Comparison of ENCODE assay signal across 10 cellular contexts in the genomic region with DNA sequence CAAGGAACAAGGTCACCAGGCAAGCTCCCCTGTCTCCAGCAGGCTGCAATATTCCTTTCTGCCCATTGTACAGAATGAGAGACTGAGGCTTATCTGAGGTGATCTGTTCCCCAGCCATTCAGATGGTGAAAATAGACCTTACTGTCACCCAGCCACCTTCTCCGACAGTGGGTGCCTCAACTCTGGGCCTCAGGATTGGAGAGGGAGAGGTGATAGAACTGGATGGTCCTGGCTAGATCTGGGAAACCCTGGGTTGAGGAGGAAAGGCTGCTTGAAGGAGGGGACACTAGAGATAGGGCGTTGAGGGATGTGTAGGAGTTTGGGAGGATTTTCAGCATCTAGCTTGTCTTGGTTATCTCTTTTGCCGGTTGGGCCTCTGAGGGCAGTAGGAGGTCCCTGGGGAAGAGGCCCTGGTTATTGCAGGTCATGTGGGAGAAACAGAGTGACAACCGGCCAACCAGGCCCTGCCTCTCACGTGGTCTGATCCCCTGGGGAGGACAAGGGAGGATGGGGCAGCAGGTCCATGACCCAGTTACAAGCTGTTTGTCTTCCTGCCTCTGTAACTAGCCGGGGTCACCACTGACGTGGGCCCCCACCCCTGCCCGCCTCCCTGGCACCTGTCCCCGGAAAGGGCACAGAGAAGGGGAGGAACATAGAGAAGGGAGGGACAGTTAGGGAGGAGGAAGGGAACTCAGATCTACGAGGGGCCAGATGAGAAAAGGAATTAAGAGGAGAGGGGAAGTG. TPM values are rescaled to one million over a fixed set of nuclear protein-coding genes. Genes with fewer than 3 reads are reported as not detected.
DNase-seq lines count a peak whose midpoint lies in the region; FAIRE-seq and TF ChIP-seq lines count a peak whose summit lies in the region.
"Had no signal": no experiment of that assay in that cellular context is flagged by ENCODE, and none has a peak within 500 bp of the region (broad histone marks: within the 10 kb centered on the region; RNA-seq: fewer than 3 reads in every experiment).

No MANE protein-coding gene starts in this region.

- TF ChIP-seq CTCF in right atrium auricular region (IDR thresholded peaks at IDR 0.05) = no peak
- TF ChIP-seq CTCF in sigmoid colon (IDR thresholded peaks at IDR 0.05) = no peak
- no peak for TF ChIP-seq CTCF in GM20000 (IDR thresholded peaks at IDR 0.05; ENCODE audit: extremely low read depth, missing control alignments)

- H3K27ac ChIP-seq in BLaER1 treated with 17β-estradiol and CSF1 and Interleukin-3, amounts not matched to agents 10 nM and 100 nM = peak overlapping the region in 5 of 11 experiments; percentile 17 to 50 (median 22); a peak in 8 of 22 replicates
- H3K27ac ChIP-seq in right atrium auricular region = peak overlapping the region; percentile 98 to 99
- H3K27ac ChIP-seq in sigmoid colon = peak overlapping the region; percentile 98 to 100 (median 100)

- H3K4me1 ChIP-seq in BLaER1 treated with 17β-estradiol and CSF1 and Interleukin-3, amounts not matched to agents 10 nM and 100 nM = peaks cover 54 to 79% (median 67%) of the 10 kb centered on the region in 10 experiments
- H3K4me1 ChIP-seq in adipocyte (ENCODE audit: control insufficient read depth, insufficient read depth, low read length) (peaks cover 47% of the 10 kb centered on the region), right atrium auricular region (peaks cover 0 to 74% of the 10 kb centered on the region in 2 donors), sigmoid colon (peaks cover 0 to 85% (median 82%) of the 10 kb centered on the region in 4 donors)

- H3K4me2 ChIP-seq in BLaER1 treated with 17β-estradiol and CSF1 and Interleukin-3, amounts not matched to agents 10 nM and 100 nM = peak overlapping the region in 10 of 11 experiments; percentile 2 to 42 (median 20); a peak in 14 of 22 replicates

- DNase-seq in adipocyte (ENCODE audit: low read depth) = no peak
- peak; percentile 80 for DNase-seq in right atrium auricular region (ENCODE audit: low spot score)
- DNase-seq in sigmoid colon = peak; percentile 87
- no peak for DNase-seq in GM20000 (ENCODE audit: low spot score)
- no peak for DNase-seq in H54 (ENCODE audit: insufficient read length, low spot score)
- no peak for DNase-seq in NCI-H128 (lab: John Stamatoyannopoulos, UW; ENCODE audit: unreplicated experiment)
- no peak for DNase-seq in urothelium cell line (ENCODE audit: low spot score)
- DNase-seq: activated CD4-positive, alpha-beta T cell treated with anti-CD3 and anti-CD28 coated beads for 1 hour had no signal

- H4K20me1 ChIP-seq in BLaER1 treated with 17β-estradiol and CSF1 and Interleukin-3, amounts not matched to agents 10 nM and 100 nM = peaks cover 88 to 99% (median 98%) of the 10 kb centered on the region in 11 experiments

- TF ChIP-seq EP300 in sigmoid colon (IDR thresholded peaks at IDR 0.05) = peak in 1 of 4 donors; percentile 57

- H3K27me3 ChIP-seq in BLaER1 treated with 17β-estradiol and CSF1 and Interleukin-3, amounts not matched to agents 10 nM and 100 nM = no peaks in the 10 kb centered on the region
- no peaks in the 10 kb centered on the region for H3K27me3 ChIP-seq in adipocyte (replicated peaks; ENCODE audit: control insufficient read depth, insufficient read depth, low read length)
- no peaks in the 10 kb centered on the region for H3K27me3 ChIP-seq in right atrium auricular region
- H3K27me3 ChIP-seq in sigmoid colon = no peaks in the 10 kb centered on the region

- H3K36me3 ChIP-seq in BLaER1 treated with 17β-estradiol and CSF1 and Interleukin-3, amounts not matched to agents 10 nM and 100 nM = peaks cover 19 to 62% (median 36%) of the 10 kb centered on the region in 11 experiments; a peak in 21 of 22 replicates
- H3K36me3 ChIP-seq in adipocyte (ENCODE audit: control insufficient read depth, insufficient read depth, low read length, severe bottlenecking) = no peaks in the 10 kb centered on the region
- no peaks in the 10 kb centered on the region for H3K36me3 ChIP-seq in right atrium auricular region
- no peaks in the 10 kb centered on the region for H3K36me3 ChIP-seq in sigmoid colon

- intact Hi-C loops in sigmoid colon (cut with DNase I) = loop anchor here (5.0 kb wide), 1 partner anchor 37 kb away; no protein-coding TSS in a partner anchor

- H3K9ac ChIP-seq in BLaER1 treated with 17β-estradiol and CSF1 and Interleukin-3, amounts not matched to agents 10 nM and 100 nM = peak overlapping the region in 4 of 11 experiments; percentile 18 to 41 (median 28); a peak in 2 of 22 replicates
- peak overlapping the region; percentile 71 for H3K9ac ChIP-seq in adipocyte (ENCODE audit: low read length)

- no peak overlapping the region for H3K4me3 ChIP-seq in BLaER1 treated with 17β-estradiol and CSF1 and Interleukin-3, amounts not matched to agents 10 nM and 100 nM
- H3K4me3 ChIP-seq in adipocyte (ENCODE audit: low read length) = no peak overlapping the region
- H3K4me3 ChIP-seq in right atrium auricular region = peak overlapping the region in 1 of 2 donors; percentile 30
- peak overlapping the region in 3 of 4 donors; percentile 23 to 31 (median 30) for H3K4me3 ChIP-seq in sigmoid colon

- FAIRE-seq in H54 (lab: Jason Lieb, UNC) = no peak
- FAIRE-seq in urothelium cell line (lab: Jason Lieb, UNC) = no peak
- FAIRE-seq: GM12892 had no signal

- TF ChIP-seq POLR2A in sigmoid colon (IDR thresholded peaks at IDR 0.05) (no peak), H54 (IDR thresholded peaks at IDR 0.05; ENCODE audit: low read depth, low read length) (no peak)

- H3K9me3 ChIP-seq in BLaER1 treated with 17β-estradiol and CSF1 and Interleukin-3, amounts not matched to agents 10 nM and 100 nM (replicated peaks in 1 of 11) = no peaks in the 10 kb centered on the region
- H3K9me3 ChIP-seq in adipocyte (ENCODE audit: control insufficient read depth, low read length) (no peaks in the 10 kb centered on the region), right atrium auricular region (no peaks in the 10 kb centered on the region), sigmoid colon (no peaks in the 10 kb centered on the region)

- 42 to 53% methylated on average over 10 of the region's 10 CpGs for WGBS in sigmoid colon, 2 donors

RNA-seq across cellular contexts. Expression of a gene that starts 8.2 kb away (rescaled TPM):
- total RNA-seq in right atrium auricular region (100 to 1,000 TPM; 111 to 196 TPM), sigmoid colon (100 to 1,000 TPM in 1 of 4 donors, 10 to 100 TPM in 3; 63.2 to 114 (median 74.2) TPM)
- 10 to 100 TPM in 2 of 3 donors, 1 to 10 TPM in 1; 9.0 to 45.7 (median 10.2) TPM for polyA plus RNA-seq in sigmoid colon

Comparison
In these comparisons a context has a peak if more than half of its experiments do, and no peak if none do; other contexts are left out.
1. H3K4me3 ChIP-seq: peak in sigmoid colon (3 of 4); none in BLaER1 treated with 17β-estradiol and CSF1 and Interleukin-3, amounts not matched to agents 10 nM and 100 nM (0 of 10) and adipocyte (single experiment).
2. DNase-seq: peak in right atrium auricular region (single experiment) and sigmoid colon (single experiment); none in adipocyte (single experiment), GM20000 (single experiment), H54 (single experiment), NCI-H128 (single experiment) and urothelium cell line (single experiment).